In genomic region chr9:129010267-129010975, GRCh38 we compare ENCODE assay signal across 27 cellular contexts.
"Had no signal": no experiment of that assay in that cellular context is flagged by ENCODE, and none has a peak within 500 bp of the region (broad histone marks: within the 10 kb centered on the region; RNA-seq: fewer than 3 reads in every experiment).

No MANE protein-coding gene starts in this region.

- H3K4me2 ChIP-seq: smooth muscle cell had no signal

- H3K9me3 ChIP-seq: esophagus squamous epithelium, heart right ventricle, mucosa of descending colon, neutrophil, stomach, thyroid gland had no signal

- DNase-seq: cortex of kidney; effector memory CD8-positive, alpha-beta T cell; erythroblast; esophagus squamous epithelium; foreskin melanocyte; glutamatergic neuron; heart right ventricle; hypothalamus; immature natural killer cell; islet precursor cell; mesenchymal stem cell; mucosa of descending colon; naive B cell; stimulated activated CD4-positive, alpha-beta T cell treated with anti-CD3 and anti-CD28 coated beads, Interleukin-12 subunit alpha, Interleukin-12 subunit beta, amount 100 ng/mL, for 4 hours; stimulated activated CD4-positive, alpha-beta T cell treated with anti-CD3 and anti-CD28 coated beads, Interleukin-1b, Interleukin-23, amount 100 ng/mL, for 48 hours; stimulated activated CD4-positive, alpha-beta T cell treated with anti-CD3 and anti-CD28 coated beads, Interleukin-4, amount 100 ng/mL, for 1 hour; stimulated activated CD8-positive, alpha-beta memory T cell treated with anti-CD3 and anti-CD28 coated beads, Interleukin-4, amount 100 ng/mL, for 48 hours; stimulated activated naive CD4-positive, alpha-beta T cell treated with Interleukin-2 at 50 U/mL for 16 hours; stomach; thyroid gland; trophoblast cell had no signal

- H3K4me1 ChIP-seq: parathyroid adenoma, thyroid gland had no signal

- H3K27me3 ChIP-seq: esophagus squamous epithelium, heart right ventricle, neutrophil, stomach, thyroid gland had no signal

- H3K27ac ChIP-seq: esophagus squamous epithelium, heart right ventricle, neutrophil, parathyroid adenoma, stomach, thyroid gland had no signal

- H2AFZ ChIP-seq: parathyroid adenoma had no signal

- H3K4me3 ChIP-seq: esophagus squamous epithelium, heart right ventricle, mucosa of descending colon, smooth muscle cell, stomach, thyroid gland had no signal

- ATAC-seq: effector memory CD8-positive, alpha-beta T cell; heart right ventricle; left lobe of liver; mucosa of descending colon; natural killer cell treated with Interleukin-12 subunit alpha and Interleukin-12 subunit beta and Interleukin-15 and Interleukin-18, amount 100 ng/mL, for 72 hours; sciatic nerve had no signal
